In the genomic region with DNA sequence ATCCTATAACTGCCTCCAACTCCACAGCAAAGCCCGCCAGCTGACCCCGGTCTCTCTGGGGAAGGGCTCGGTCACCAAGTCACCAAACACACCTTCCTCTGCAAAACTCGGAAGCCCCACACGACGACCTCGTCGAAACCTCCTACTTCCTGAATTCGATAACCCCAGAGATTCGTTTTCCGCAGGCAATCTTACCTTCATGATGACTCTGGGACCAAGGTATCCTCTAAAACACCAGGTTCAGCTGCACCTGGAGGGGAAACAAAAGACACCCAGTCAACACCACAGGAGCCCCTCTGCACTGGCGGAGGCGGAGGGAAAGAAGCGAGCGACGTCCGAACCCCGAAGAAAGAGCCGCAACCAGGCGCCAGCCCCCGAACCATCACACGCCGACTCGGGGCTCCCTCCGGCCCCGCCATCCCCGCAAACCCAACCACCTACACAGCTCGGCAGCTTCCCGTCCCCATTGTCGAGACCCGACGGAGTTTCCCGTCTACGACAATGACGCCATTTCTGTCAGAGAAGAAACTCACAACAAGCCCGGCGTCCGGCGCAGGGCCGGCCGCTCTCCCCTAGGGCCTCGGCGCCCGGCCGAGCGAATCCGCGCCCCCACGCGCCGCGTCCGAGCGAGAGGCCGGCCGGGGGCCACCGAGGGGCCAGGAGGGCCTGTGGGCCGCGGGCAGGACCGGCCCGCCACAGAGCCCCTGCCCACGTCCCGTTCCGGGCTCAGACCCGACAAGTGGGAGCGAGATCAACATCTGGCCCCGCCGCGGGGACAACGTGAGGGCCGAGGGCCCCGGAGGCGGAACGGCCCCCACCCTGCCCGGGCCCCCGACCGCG, we compare ENCODE assay signal across 1 cellular context.
TF ChIP-seq lines count a peak whose summit lies in the region.

No MANE protein-coding gene starts in this region.

TF ChIP-seq in HepG2, 621 proteins besides CTCF, POLR2A, EP300 and RAD21 (continues in another document):
- TF ChIP-seq MYC (CRISPR knock-in tag; IDR thresholded peaks at IDR 0.05; ENCODE audit: borderline replicate concordance) (peak; percentile 21; the same call in 1 of the 2 replicates), TGIF2 (CRISPR knock-in tag; IDR thresholded peaks at IDR 0.05) (0 out of 2 replicates have a peak, but pooled peaks have one; percentile 17), KAT7 (CRISPR knock-in tag; IDR thresholded peaks at IDR 0.05; ENCODE audit: borderline replicate concordance) (no peak), HES4 (CRISPR knock-in tag; IDR thresholded peaks at IDR 0.05; ENCODE audit: borderline replicate concordance) (peak; percentile 62; the same call in 1 of the 2 replicates), RBM39 (IDR thresholded peaks at IDR 0.05; ENCODE audit: low read depth, low read length, poor library complexity, severe bottlenecking) (peak; percentile 10), SOX6 (IDR thresholded peaks at IDR 0.05) (no peak), SOX6 (CRISPR knock-in tag; IDR thresholded peaks at IDR 0.05) (peak; percentile 16; the same call in 1 of the 2 replicates), SAP130 (CRISPR knock-in tag; IDR thresholded peaks at IDR 0.05; ENCODE audit: low read depth) (peak; percentile 41; the same call in 1 of the 2 replicates), ZFY (CRISPR knock-in tag; IDR thresholded peaks at IDR 0.05) (peak; percentile 57), YY1 (IDR thresholded peaks at IDR 0.05; ENCODE audit: insufficient read depth, insufficient replicate concordance, low read depth, low read length) (peak; percentile 33), ZNF430 (CRISPR knock-in tag; IDR thresholded peaks at IDR 0.05) (0 out of 2 replicates have a peak, but pooled peaks have one; percentile 9), ZNF34 (CRISPR knock-in tag; IDR thresholded peaks at IDR 0.05; ENCODE audit: borderline replicate concordance) (0 out of 2 replicates have a peak, but pooled peaks have one; percentile 23), ZNF30 (CRISPR knock-in tag; IDR thresholded peaks at IDR 0.05) (no peak), YEATS4 (CRISPR knock-in tag; IDR thresholded peaks at IDR 0.05; ENCODE audit: borderline replicate concordance) (peak; percentile 69), SNAI1 (CRISPR knock-in tag; IDR thresholded peaks at IDR 0.05; ENCODE audit: borderline replicate concordance) (0 out of 2 replicates have a peak, but pooled peaks have one; percentile 14), ZNF234 (CRISPR knock-in tag; conservative IDR thresholded peaks at IDR 0.05) (0 out of 2 replicates have a peak, but pooled peaks have one; percentile 22), MBNL3 (CRISPR knock-in tag; conservative IDR thresholded peaks at IDR 0.05) (no peak), MAZ (IDR thresholded peaks at IDR 0.05; ENCODE audit: borderline replicate concordance, low read depth, low read length) (no peak), MAZ (CRISPR knock-in tag; IDR thresholded peaks at IDR 0.05; ENCODE audit: low read depth) (0 out of 2 replicates have a peak, but pooled peaks have one; percentile 20), ZNF777 (CRISPR knock-in tag; IDR thresholded peaks at IDR 0.05) (0 out of 2 replicates have a peak, but pooled peaks have one; percentile 45), MTA3 (CRISPR knock-in tag; IDR thresholded peaks at IDR 0.05) (no peak), ZNF713 (CRISPR knock-in tag; IDR thresholded peaks at IDR 0.05) (0 out of 2 replicates have a peak, but pooled peaks have one; percentile 6), CREB1 (IDR thresholded peaks at IDR 0.05) (peak; percentile 34; the same call in 1 of the 2 replicates), CREB1 (CRISPR knock-in tag; IDR thresholded peaks at IDR 0.05) (no peak), ZBTB38 (CRISPR knock-in tag; IDR thresholded peaks at IDR 0.05) (peak; percentile 15; the same call in 1 of the 2 replicates), ZNF572 (CRISPR knock-in tag; IDR thresholded peaks at IDR 0.05) (peak; percentile 94; the same call in 1 of the 2 replicates), HNRNPLL (IDR thresholded peaks at IDR 0.05; ENCODE audit: low read depth, low read length, poor library complexity, severe bottlenecking) (peak; percentile 37), HOXA3 (CRISPR knock-in tag; IDR thresholded peaks at IDR 0.05) (peak; percentile 9; the same call in 1 of the 2 replicates)
- TF ChIP-seq, protein P1, sequence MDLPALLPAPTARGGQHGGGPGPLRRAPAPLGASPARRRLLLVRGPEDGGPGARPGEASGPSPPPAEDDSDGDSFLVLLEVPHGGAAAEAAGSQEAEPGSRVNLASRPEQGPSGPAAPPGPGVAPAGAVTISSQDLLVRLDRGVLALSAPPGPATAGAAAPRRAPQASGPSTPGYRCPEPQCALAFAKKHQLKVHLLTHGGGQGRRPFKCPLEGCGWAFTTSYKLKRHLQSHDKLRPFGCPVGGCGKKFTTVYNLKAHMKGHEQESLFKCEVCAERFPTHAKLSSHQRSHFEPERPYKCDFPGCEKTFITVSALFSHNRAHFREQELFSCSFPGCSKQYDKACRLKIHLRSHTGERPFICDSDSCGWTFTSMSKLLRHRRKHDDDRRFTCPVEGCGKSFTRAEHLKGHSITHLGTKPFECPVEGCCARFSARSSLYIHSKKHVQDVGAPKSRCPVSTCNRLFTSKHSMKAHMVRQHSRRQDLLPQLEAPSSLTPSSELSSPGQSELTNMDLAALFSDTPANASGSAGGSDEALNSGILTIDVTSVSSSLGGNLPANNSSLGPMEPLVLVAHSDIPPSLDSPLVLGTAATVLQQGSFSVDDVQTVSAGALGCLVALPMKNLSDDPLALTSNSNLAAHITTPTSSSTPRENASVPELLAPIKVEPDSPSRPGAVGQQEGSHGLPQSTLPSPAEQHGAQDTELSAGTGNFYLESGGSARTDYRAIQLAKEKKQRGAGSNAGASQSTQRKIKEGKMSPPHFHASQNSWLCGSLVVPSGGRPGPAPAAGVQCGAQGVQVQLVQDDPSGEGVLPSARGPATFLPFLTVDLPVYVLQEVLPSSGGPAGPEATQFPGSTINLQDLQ (CRISPR knock-in tag; IDR thresholded peaks at IDR 0.05), result 0 out of 2 replicates have a peak, but pooled peaks have one; percentile 43
- TF ChIP-seq, protein P2, sequence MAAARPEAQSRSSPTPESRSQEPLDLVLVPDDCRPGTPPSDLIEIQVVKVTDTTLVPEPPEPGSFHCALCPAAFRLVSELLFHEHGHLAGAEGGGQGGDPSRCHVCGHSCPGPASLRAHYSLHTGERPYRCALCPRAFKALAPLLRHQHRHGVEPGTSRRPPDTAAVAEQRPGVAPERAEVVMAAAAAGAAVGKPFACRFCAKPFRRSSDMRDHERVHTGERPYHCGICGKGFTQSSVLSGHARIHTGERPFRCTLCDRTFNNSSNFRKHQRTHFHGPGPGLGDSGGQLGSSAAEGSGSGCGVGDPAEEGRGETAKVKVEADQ (CRISPR knock-in tag; IDR thresholded peaks at IDR 0.05; ENCODE audit: borderline replicate concordance), result 0 out of 2 replicates have a peak, but pooled peaks have one; percentile 32
- TF ChIP-seq, protein P3, sequence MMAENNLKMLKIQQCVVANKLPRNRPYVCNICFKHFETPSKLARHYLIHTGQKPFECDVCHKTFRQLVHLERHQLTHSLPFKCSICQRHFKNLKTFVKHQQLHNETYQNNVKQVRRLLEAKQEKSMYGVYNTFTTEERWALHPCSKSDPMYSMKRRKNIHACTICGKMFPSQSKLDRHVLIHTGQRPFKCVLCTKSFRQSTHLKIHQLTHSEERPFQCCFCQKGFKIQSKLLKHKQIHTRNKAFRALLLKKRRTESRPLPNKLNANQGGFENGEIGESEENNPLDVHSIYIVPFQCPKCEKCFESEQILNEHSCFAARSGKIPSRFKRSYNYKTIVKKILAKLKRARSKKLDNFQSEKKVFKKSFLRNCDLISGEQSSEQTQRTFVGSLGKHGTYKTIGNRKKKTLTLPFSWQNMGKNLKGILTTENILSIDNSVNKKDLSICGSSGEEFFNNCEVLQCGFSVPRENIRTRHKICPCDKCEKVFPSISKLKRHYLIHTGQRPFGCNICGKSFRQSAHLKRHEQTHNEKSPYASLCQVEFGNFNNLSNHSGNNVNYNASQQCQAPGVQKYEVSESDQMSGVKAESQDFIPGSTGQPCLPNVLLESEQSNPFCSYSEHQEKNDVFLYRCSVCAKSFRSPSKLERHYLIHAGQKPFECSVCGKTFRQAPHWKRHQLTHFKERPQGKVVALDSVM (CRISPR knock-in tag; IDR thresholded peaks at IDR 0.05), result 0 out of 2 replicates have a peak, but pooled peaks have one; percentile 19
- TF ChIP-seq, protein P4, sequence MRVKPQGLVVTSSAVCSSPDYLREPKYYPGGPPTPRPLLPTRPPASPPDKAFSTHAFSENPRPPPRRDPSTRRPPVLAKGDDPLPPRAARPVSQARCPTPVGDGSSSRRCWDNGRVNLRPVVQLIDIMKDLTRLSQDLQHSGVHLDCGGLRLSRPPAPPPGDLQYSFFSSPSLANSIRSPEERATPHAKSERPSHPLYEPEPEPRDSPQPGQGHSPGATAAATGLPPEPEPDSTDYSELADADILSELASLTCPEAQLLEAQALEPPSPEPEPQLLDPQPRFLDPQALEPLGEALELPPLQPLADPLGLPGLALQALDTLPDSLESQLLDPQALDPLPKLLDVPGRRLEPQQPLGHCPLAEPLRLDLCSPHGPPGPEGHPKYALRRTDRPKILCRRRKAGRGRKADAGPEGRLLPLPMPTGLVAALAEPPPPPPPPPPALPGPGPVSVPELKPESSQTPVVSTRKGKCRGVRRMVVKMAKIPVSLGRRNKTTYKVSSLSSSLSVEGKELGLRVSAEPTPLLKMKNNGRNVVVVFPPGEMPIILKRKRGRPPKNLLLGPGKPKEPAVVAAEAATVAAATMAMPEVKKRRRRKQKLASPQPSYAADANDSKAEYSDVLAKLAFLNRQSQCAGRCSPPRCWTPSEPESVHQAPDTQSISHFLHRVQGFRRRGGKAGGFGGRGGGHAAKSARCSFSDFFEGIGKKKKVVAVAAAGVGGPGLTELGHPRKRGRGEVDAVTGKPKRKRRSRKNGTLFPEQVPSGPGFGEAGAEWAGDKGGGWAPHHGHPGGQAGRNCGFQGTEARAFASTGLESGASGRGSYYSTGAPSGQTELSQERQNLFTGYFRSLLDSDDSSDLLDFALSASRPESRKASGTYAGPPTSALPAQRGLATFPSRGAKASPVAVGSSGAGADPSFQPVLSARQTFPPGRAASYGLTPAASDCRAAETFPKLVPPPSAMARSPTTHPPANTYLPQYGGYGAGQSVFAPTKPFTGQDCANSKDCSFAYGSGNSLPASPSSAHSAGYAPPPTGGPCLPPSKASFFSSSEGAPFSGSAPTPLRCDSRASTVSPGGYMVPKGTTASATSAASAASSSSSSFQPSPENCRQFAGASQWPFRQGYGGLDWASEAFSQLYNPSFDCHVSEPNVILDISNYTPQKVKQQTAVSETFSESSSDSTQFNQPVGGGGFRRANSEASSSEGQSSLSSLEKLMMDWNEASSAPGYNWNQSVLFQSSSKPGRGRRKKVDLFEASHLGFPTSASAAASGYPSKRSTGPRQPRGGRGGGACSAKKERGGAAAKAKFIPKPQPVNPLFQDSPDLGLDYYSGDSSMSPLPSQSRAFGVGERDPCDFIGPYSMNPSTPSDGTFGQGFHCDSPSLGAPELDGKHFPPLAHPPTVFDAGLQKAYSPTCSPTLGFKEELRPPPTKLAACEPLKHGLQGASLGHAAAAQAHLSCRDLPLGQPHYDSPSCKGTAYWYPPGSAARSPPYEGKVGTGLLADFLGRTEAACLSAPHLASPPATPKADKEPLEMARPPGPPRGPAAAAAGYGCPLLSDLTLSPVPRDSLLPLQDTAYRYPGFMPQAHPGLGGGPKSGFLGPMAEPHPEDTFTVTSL (CRISPR knock-in tag; IDR thresholded peaks at IDR 0.05; ENCODE audit: borderline replicate concordance), result no peak
- TF ChIP-seq, protein P5, sequence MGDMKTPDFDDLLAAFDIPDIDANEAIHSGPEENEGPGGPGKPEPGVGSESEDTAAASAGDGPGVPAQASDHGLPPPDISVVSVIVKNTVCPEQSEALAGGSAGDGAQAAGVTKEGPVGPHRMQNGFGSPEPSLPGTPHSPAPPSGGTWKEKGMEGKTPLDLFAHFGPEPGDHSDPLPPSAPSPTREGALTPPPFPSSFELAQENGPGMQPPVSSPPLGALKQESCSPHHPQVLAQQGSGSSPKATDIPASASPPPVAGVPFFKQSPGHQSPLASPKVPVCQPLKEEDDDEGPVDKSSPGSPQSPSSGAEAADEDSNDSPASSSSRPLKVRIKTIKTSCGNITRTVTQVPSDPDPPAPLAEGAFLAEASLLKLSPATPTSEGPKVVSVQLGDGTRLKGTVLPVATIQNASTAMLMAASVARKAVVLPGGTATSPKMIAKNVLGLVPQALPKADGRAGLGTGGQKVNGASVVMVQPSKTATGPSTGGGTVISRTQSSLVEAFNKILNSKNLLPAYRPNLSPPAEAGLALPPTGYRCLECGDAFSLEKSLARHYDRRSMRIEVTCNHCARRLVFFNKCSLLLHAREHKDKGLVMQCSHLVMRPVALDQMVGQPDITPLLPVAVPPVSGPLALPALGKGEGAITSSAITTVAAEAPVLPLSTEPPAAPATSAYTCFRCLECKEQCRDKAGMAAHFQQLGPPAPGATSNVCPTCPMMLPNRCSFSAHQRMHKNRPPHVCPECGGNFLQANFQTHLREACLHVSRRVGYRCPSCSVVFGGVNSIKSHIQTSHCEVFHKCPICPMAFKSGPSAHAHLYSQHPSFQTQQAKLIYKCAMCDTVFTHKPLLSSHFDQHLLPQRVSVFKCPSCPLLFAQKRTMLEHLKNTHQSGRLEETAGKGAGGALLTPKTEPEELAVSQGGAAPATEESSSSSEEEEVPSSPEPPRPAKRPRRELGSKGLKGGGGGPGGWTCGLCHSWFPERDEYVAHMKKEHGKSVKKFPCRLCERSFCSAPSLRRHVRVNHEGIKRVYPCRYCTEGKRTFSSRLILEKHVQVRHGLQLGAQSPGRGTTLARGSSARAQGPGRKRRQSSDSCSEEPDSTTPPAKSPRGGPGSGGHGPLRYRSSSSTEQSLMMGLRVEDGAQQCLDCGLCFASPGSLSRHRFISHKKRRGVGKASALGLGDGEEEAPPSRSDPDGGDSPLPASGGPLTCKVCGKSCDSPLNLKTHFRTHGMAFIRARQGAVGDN (CRISPR knock-in tag; IDR thresholded peaks at IDR 0.05), result peak; percentile 55
- TF ChIP-seq, protein P6, sequence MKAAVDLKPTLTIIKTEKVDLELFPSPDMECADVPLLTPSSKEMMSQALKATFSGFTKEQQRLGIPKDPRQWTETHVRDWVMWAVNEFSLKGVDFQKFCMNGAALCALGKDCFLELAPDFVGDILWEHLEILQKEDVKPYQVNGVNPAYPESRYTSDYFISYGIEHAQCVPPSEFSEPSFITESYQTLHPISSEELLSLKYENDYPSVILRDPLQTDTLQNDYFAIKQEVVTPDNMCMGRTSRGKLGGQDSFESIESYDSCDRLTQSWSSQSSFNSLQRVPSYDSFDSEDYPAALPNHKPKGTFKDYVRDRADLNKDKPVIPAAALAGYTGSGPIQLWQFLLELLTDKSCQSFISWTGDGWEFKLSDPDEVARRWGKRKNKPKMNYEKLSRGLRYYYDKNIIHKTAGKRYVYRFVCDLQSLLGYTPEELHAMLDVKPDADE (CRISPR knock-in tag; IDR thresholded peaks at IDR 0.05), result no peak; the same call in 1 of the 2 replicates
- TF ChIP-seq, protein P7, sequence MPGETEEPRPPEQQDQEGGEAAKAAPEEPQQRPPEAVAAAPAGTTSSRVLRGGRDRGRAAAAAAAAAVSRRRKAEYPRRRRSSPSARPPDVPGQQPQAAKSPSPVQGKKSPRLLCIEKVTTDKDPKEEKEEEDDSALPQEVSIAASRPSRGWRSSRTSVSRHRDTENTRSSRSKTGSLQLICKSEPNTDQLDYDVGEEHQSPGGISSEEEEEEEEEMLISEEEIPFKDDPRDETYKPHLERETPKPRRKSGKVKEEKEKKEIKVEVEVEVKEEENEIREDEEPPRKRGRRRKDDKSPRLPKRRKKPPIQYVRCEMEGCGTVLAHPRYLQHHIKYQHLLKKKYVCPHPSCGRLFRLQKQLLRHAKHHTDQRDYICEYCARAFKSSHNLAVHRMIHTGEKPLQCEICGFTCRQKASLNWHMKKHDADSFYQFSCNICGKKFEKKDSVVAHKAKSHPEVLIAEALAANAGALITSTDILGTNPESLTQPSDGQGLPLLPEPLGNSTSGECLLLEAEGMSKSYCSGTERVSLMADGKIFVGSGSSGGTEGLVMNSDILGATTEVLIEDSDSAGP (CRISPR knock-in tag; IDR thresholded peaks at IDR 0.05; ENCODE audit: borderline replicate concordance), result peak; percentile 26; the same call in 1 of the 2 replicates
